ENCODE assay signal across 1 cellular context in genomic region chr11:34449013-34449412, GRCh38.
TF ChIP-seq lines count a peak whose summit lies in the region.

No MANE protein-coding gene starts in this region.

TF ChIP-seq in GM12878, 131 proteins besides CTCF, POLR2A, EP300 and RAD21 (continued from another document):
- TF ChIP-seq, protein P1, sequence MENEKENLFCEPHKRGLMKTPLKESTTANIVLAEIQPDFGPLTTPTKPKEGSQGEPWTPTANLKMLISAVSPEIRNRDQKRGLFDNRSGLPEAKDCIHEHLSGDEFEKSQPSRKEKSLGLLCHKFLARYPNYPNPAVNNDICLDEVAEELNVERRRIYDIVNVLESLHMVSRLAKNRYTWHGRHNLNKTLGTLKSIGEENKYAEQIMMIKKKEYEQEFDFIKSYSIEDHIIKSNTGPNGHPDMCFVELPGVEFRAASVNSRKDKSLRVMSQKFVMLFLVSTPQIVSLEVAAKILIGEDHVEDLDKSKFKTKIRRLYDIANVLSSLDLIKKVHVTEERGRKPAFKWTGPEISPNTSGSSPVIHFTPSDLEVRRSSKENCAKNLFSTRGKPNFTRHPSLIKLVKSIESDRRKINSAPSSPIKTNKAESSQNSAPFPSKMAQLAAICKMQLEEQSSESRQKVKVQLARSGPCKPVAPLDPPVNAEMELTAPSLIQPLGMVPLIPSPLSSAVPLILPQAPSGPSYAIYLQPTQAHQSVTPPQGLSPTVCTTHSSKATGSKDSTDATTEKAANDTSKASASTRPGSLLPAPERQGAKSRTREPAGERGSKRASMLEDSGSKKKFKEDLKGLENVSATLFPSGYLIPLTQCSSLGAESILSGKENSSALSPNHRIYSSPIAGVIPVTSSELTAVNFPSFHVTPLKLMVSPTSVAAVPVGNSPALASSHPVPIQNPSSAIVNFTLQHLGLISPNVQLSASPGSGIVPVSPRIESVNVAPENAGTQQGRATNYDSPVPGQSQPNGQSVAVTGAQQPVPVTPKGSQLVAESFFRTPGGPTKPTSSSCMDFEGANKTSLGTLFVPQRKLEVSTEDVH (IDR thresholded peaks at IDR 0.05; ENCODE audit: low read depth, partially characterized antibody) = no peak
- 0 out of 2 replicates have a peak, but pooled peaks have one; percentile 32 for TF ChIP-seq NFIC (IDR thresholded peaks at IDR 0.05; ENCODE audit: low read depth, low read length)
- no peak for TF ChIP-seq CBFB (IDR thresholded peaks at IDR 0.05; ENCODE audit: low read depth)
- TF ChIP-seq RUNX3 (IDR thresholded peaks at IDR 0.05; ENCODE audit: low read length) = peak; percentile 79
- no peak for TF ChIP-seq TAF1 (IDR thresholded peaks at IDR 0.05; ENCODE audit: borderline replicate concordance, low read depth, low read length)
- no peak for TF ChIP-seq MEF2B (IDR thresholded peaks at IDR 0.05; ENCODE audit: partially characterized antibody, poor library complexity, severe bottlenecking)
TF ChIP-seq in GM12878: peak in this region for 3.
